ENCODE assay signal across 11 cellular contexts in genomic region chr7:5234852-5235831, GRCh38.
DNase-seq lines count a peak whose midpoint lies in the region; ATAC-seq and TF ChIP-seq lines count a peak whose summit lies in the region.
"Had no signal": no experiment of that assay in that cellular context is flagged by ENCODE, and none has a peak within 500 bp of the region (broad histone marks: within the 10 kb centered on the region; RNA-seq: fewer than 3 reads in every experiment).

No MANE protein-coding gene starts in this region.

- ATAC-seq in GM21576 (IDR thresholded peaks at IDR 0.05; ENCODE audit: unreplicated experiment), result peak; percentile 30

- DNase-seq in DMS53 (lab: John Stamatoyannopoulos, UW), result peak; percentile 80
- DNase-seq in LNCaP clone FGC (ENCODE audit: low read depth), result peak; percentile 18
- peak; percentile 41 for DNase-seq in fibroblast of gingiva (ENCODE audit: low read depth)
- DNase-seq in SHP77 treated with DMSO at 0.1 percent for 48 hours (lab: John Stamatoyannopoulos, UW), result no peak
- DNase-seq in D341Med (ENCODE audit: low spot score), result no peak
- no peak for DNase-seq in NCI-H226
- no peak for DNase-seq in NCI-H524 (lab: John Stamatoyannopoulos, UW)
- DNase-seq: left ventricle myocardium inferior, NCI-H524 treated with DMSO at 0.1 percent for 48 hours, uterus had no signal

- H3K4me3 ChIP-seq in LNCaP clone FGC (ENCODE audit: low read depth, low read length), result no peak overlapping the region
- H3K4me3 ChIP-seq: left ventricle myocardium inferior, uterus had no signal

- TF ChIP-seq CTCF in LNCaP clone FGC (IDR thresholded peaks at IDR 0.05; ENCODE audit: control insufficient read depth, extremely low read depth, insufficient read depth), result no peak

Comparison
In these comparisons a context has a peak if more than half of its experiments do, and no peak if none do; other contexts are left out.
1. DNase-seq: peak in DMS53 (single experiment), LNCaP clone FGC (single experiment) and fibroblast of gingiva (single experiment); none in SHP77 treated with DMSO at 0.1 percent for 48 hours (single experiment), D341Med (single experiment), NCI-H226 (single experiment) and NCI-H524 (0 of 2).